ENCODE assay signal across 22 cellular contexts in the genomic region with DNA sequence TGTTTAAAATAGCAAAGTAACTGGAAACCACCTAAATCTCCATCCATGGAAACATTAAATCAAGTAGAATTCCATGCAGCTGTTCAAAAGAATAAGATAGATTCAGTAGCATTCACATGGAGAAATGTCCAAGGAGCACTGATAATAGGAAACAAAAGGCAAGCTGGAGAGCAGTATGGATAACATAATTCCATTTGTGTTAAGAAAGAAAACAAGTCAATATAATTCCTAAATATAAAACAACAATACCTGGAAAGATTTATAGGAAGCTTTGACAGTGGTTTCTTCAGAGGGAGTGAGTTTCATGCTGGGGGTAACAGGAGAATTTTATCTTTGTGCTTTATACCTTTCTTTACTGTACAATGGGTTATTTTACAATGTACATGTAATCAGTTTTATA. TPM values are rescaled to one million over a fixed set of nuclear protein-coding genes. Genes with fewer than 3 reads are reported as not detected.
"Had no signal": no experiment of that assay in that cellular context is flagged by ENCODE, and none has a peak within 500 bp of the region (broad histone marks: within the 10 kb centered on the region; RNA-seq: fewer than 3 reads in every experiment).

No MANE protein-coding gene starts in this region.

- ATAC-seq: esophagus mucosa, gastrocnemius medialis, left lung had no signal

- H3K4me3 Mint-ChIP-seq: activated B cell treated with CpG ODN at 0.5 μM for 24 hours; activated naive CD4-positive, alpha-beta T cell treated with anti-CD3 and anti-CD28 coated beads for 36 hours; dendritic cell treated with granulocyte-macrophage colony-stimulating factor and Interleukin-4, amounts not matched to agents 40 ng/mL and 50 ng/mL, for 4 days had no signal

- H3K4me3 ChIP-seq: gastrocnemius medialis, left lung, prostate gland, right atrium auricular region, thyroid gland had no signal

- H3K9me3 Mint-ChIP-seq: activated B cell treated with CpG ODN at 0.5 μM for 24 hours; activated naive CD4-positive, alpha-beta T cell treated with anti-CD3 and anti-CD28 coated beads for 36 hours; dendritic cell treated with granulocyte-macrophage colony-stimulating factor and Interleukin-4, amounts not matched to agents 40 ng/mL and 50 ng/mL, for 4 days had no signal

- H3K27ac Mint-ChIP-seq: activated B cell treated with CpG ODN at 0.5 μM for 24 hours; activated naive CD4-positive, alpha-beta T cell treated with anti-CD3 and anti-CD28 coated beads for 36 hours; dendritic cell treated with granulocyte-macrophage colony-stimulating factor and Interleukin-4, amounts not matched to agents 40 ng/mL and 50 ng/mL, for 4 days had no signal

- H3K4me1 Mint-ChIP-seq: activated B cell treated with CpG ODN at 0.5 μM for 24 hours had no signal

- H3K27ac ChIP-seq: gastrocnemius medialis, left lung, prostate gland, right atrium auricular region, thyroid gland had no signal

- H3K27me3 ChIP-seq: gastrocnemius medialis, left lung, right atrium auricular region, thyroid gland had no signal

- H3K27me3 Mint-ChIP-seq: activated B cell treated with CpG ODN at 0.5 μM for 24 hours had no signal

- H3K9me3 ChIP-seq: gastrocnemius medialis, left lung, prostate gland, right atrium auricular region, thyroid gland had no signal

- H3K4me1 ChIP-seq: prostate gland had no signal

- H3K36me3 ChIP-seq: gastrocnemius medialis, left lung, prostate gland, right atrium auricular region, thyroid gland had no signal

- DNase-seq: activated B cell treated with CpG ODN at 0.5 μM for 24 hours; activated CD4-positive, alpha-beta T cell treated with anti-CD3 and anti-CD28 coated beads for 4 hours; effector CD8-positive, alpha-beta T cell; kidney; left lung; mammary epithelial cell; stimulated activated CD4-positive, alpha-beta T cell treated with anti-CD3 and anti-CD28 coated beads, Interleukin-12 subunit alpha, Interleukin-12 subunit beta, amount 100 ng/mL, for 4 hours; stimulated activated CD4-positive, alpha-beta T cell treated with anti-CD3 and anti-CD28 coated beads, Interleukin-1b, Interleukin-23, amount 100 ng/mL, for 48 hours; stimulated activated naive CD4-positive, alpha-beta T cell treated with Interleukin-2 at 50 U/mL for 16 hours; T-helper 9 cell; thyroid gland had no signal

RNA-seq across cellular contexts. Expression of gene EPS8L3, which starts 36.6 kb away (rescaled TPM):
- total RNA-seq: activated B cell treated with CpG ODN at 0.5 μM for 24 hours; activated naive CD4-positive, alpha-beta T cell treated with anti-CD3 and anti-CD28 coated beads for 36 hours; bronchial epithelial cell; cerebellum; esophagus mucosa; left lung; mammary epithelial cell; myocyte; osteocyte; subcutaneous adipose tissue; thyroid gland had no signal
- polyA plus RNA-seq: mammary epithelial cell had no signal
